In the genomic region with DNA sequence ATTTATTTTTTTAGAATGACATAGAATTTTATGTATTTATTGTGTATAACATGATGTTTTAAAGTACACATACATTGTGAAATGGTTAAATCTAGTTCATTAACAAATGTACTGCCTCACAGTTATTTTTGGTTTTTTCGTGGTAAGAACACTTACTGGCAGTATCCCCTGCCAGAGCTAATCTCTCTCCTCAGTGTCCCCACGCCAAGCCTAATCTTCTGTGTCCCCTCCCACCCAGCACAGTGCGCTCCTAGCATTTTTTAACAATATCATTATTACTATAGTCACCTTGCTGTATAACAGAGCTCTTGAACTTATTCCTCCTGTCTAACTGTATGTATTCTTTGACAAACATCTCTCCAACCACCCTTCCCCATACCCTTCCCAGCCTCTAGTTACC, we compare ENCODE assay signal across 6 cellular contexts.
"Had no signal": no experiment of that assay in that cellular context is flagged by ENCODE, and none has a peak within 500 bp of the region (broad histone marks: within the 10 kb centered on the region; RNA-seq: fewer than 3 reads in every experiment).

No MANE protein-coding gene starts in this region.

- H3K9me3 ChIP-seq: HAP-1 had no signal

- ATAC-seq: GM23338, HCT116, HepG2 had no signal

- H3K4me3 ChIP-seq: GM23338, HAP-1 had no signal

- H3K4me1 ChIP-seq: HAP-1 had no signal

- H3K36me3 ChIP-seq: HAP-1 had no signal

- DNase-seq: HFFc6, KBM-7 had no signal
